ENCODE assay signal across 8 cellular contexts in the genomic region with DNA sequence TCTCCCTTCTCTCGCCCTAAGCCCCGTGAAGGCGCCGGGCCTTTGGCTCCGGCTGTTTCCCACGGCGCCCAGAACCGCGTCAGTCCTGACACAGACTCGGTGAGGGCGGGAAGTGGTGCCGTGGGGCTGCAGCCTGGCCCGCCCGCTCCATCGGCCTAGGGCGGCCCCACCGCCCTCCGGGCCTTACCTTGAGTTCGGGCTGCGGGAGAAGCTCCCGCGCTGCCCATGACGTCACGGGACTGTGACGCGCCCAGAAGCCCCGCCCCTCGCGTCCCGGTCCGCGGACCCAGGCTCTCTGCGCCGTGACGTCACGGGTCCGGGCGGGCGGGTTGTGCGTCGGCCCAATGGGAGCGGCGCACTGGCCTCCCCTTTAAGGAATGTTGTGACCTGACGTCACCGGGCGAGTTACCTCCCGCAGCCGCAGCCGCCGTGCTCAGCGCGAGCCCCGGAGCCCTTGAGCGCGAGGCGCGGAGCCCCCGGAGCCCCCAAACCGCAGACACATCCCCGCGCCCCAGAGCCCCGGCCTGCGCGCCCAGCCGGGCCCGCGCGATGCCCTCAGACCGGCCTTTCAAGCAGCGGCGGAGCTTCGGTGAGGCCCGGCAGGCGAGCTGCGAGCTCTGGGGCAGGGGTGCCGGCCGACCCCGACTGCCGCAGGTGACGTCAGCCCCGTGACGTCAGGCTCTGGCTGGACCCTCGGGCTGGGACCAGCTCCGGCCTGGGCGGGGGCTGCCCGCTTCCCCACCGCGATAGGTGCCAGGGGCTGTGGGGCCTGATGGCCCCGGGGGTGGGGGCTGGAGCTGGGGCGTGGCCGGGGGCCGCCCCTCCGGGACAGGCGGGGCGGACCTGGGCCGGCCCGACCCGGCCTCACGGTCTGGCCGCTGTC. TPM values are rescaled to one million over a fixed set of nuclear protein-coding genes. Genes with fewer than 3 reads are reported as not detected.
DNase-seq lines count a peak whose midpoint lies in the region; ATAC-seq, FAIRE-seq and TF ChIP-seq lines count a peak whose summit lies in the region.

A gene (plus strand): TSS at position 399 of the 883 bp plus-strand sequence. CDS start 151 bp downstream, at position 550.

- H2AFZ ChIP-seq in endothelial cell of umbilical vein (ENCODE audit: low read depth, low read length) = peak within 1 kb of the TSS; percentile 83

- H3K4me2 ChIP-seq in BLaER1 treated with 17β-estradiol and CSF1 and Interleukin-3, amounts not matched to agents 10 nM and 100 nM = peak within 1 kb of the TSS; percentile 56 to 80 (median 64)
- peak within 1 kb of the TSS; percentile 46 for H3K4me2 ChIP-seq in endothelial cell of umbilical vein (ENCODE audit: insufficient read depth, low read length)

- TF ChIP-seq CTCF in endothelial cell of umbilical vein (IDR thresholded peaks at IDR 0.05; ENCODE audit: extremely low read depth in 1 of 2, insufficient read depth in 1 of 2, low read depth in 1 of 2, low read length in 2 of 2) = no peak

- BruUV-seq in endothelial cell of umbilical vein (replicated peaks; lab: Mats Ljungman, UMichigan) = no TSS peak

- H3K9me1 ChIP-seq in endothelial cell of umbilical vein (replicated peaks; ENCODE audit: control insufficient read depth, extremely low read depth, insufficient read depth, low read length) = no peaks in the 10 kb centered on the region

- 6 to 7% methylated on average over 80 to 91 of the region's 100 CpGs for WGBS in mesodermal cell (ENCODE audit: insufficient coverage in 2 of 2), 2 experiments

- H3K27ac ChIP-seq in BLaER1 treated with 17β-estradiol and CSF1 and Interleukin-3, amounts not matched to agents 10 nM and 100 nM = peak within 1 kb of the TSS in 3 of 11 experiments; percentile 32 to 44 (median 44); a peak in 4 of 22 replicates
- peak within 1 kb of the TSS; percentile 77 for H3K27ac ChIP-seq in endothelial cell of umbilical vein (ENCODE audit: insufficient read depth, low read depth, low read length)
- peak within 1 kb of the TSS; percentile 84 for H3K27ac ChIP-seq in mesodermal cell (ENCODE audit: low read depth, low read length, severe bottlenecking)

- H3K4me1 ChIP-seq in BLaER1 treated with 17β-estradiol and CSF1 and Interleukin-3, amounts not matched to agents 10 nM and 100 nM = peaks cover 0 to 3% (median 0%) of the 10 kb centered on the region in 10 experiments; a peak in 2 of 20 replicates
- H3K4me1 ChIP-seq in endothelial cell of umbilical vein (ENCODE audit: control insufficient read depth, extremely low read depth, insufficient read depth, low read length) = no peaks in the 10 kb centered on the region
- H3K4me1 ChIP-seq in mesodermal cell (ENCODE audit: control insufficient read depth, insufficient read depth, low read length, poor library complexity, severe bottlenecking) = no peaks in the 10 kb centered on the region

- TF ChIP-seq POLR2A in endothelial cell of umbilical vein (IDR thresholded peaks at IDR 0.05; ENCODE audit: low read depth, low read length) = no peak

- dilution Hi-C loops in endothelial cell of umbilical vein (cut with MboI; ENCODE audit: extremely low pct_ligation_motif_present, low sequenced_read_pairs) = no loop called here

- peaks cover 0 to 30% (median 14%) of the 10 kb centered on the region in 11 experiments; a peak in 12 of 22 replicates for H3K36me3 ChIP-seq in BLaER1 treated with 17β-estradiol and CSF1 and Interleukin-3, amounts not matched to agents 10 nM and 100 nM
- no peaks in the 10 kb centered on the region for H3K36me3 ChIP-seq in endothelial cell of umbilical vein (ENCODE audit: control insufficient read depth in 2 of 2, extremely low read depth in 1 of 2, insufficient read depth in 2 of 2, low read length in 2 of 2)
- no peaks in the 10 kb centered on the region for H3K36me3 ChIP-seq in mesodermal cell (ENCODE audit: control insufficient read depth, insufficient read depth, low read length)

- POLR2A ChIA-PET in endothelial cell of umbilical vein (lab: Charles Lee) = interaction anchor here (1.2 kb wide), 1 partner anchor 145 kb away, joined by 4 read pairs; a partner anchor contains a TSS

- FAIRE-seq in endothelial cell of umbilical vein (lab: Jason Lieb, UNC) = peak; percentile 89

- peaks cover 0 to 8% (median 0%) of the 10 kb centered on the region in 11 experiments; a peak in 2 of 22 replicates for H4K20me1 ChIP-seq in BLaER1 treated with 17β-estradiol and CSF1 and Interleukin-3, amounts not matched to agents 10 nM and 100 nM
- H4K20me1 ChIP-seq in endothelial cell of umbilical vein (replicated peaks; ENCODE audit: control insufficient read depth, extremely low read depth, insufficient read depth, low read length) = no peaks in the 10 kb centered on the region

- intact Hi-C loops in endothelial cell of umbilical vein (cut with micrococcal nuclease) = loop anchor here (2.0 kb wide), 1 partner anchor 150 kb away; no protein-coding TSS in a partner anchor

- DNase-seq in NCI-H2107 treated with DMSO at 0.1 percent for 48 hours (lab: John Stamatoyannopoulos, UW; ENCODE audit: unreplicated experiment) (peak; percentile 49), activated T-cell treated with anti-CD3 and anti-CD28 coated beads for 4 hours (peak; percentile 92), endothelial cell of umbilical vein (ENCODE audit: low read depth, low spot score) (peak; percentile 93), NCI-H510A treated with DMSO at 0.1 percent for 48 hours (lab: John Stamatoyannopoulos, UW) (no peak)
- peak; percentile 82 for DNase-seq in stimulated activated CD8-positive, alpha-beta memory T cell treated with anti-CD3 and anti-CD28 coated beads, Interleukin-12 subunit alpha, Interleukin-12 subunit beta, amount 100 ng/mL, for 24 hours (ENCODE audit: extremely low read depth)

- peaks cover 0 to 15% (median 12%) of the 10 kb centered on the region in 11 experiments; a peak in 15 of 22 replicates for H3K27me3 ChIP-seq in BLaER1 treated with 17β-estradiol and CSF1 and Interleukin-3, amounts not matched to agents 10 nM and 100 nM
- H3K27me3 ChIP-seq in endothelial cell of umbilical vein (ENCODE audit: control insufficient read depth in 2 of 2, insufficient read depth in 2 of 2, low read length in 2 of 2) = no peaks in the 10 kb centered on the region

- CTCF ChIA-PET in endothelial cell of umbilical vein (lab: Charles Lee) = interaction anchor here (0.7 to 3.1 kb wide), 11 partner anchors 13 to 368 kb away, joined by 3 to 10 read pairs (median 4); a partner anchor contains a TSS

- H3K4me3 ChIP-seq in BLaER1 treated with 17β-estradiol and CSF1 and Interleukin-3, amounts not matched to agents 10 nM and 100 nM = peak within 1 kb of the TSS; percentile 38 to 67 (median 52); a peak in 19 of 20 replicates
- peak within 1 kb of the TSS; percentile 60 to 92 (median 73) for H3K4me3 ChIP-seq in endothelial cell of umbilical vein (replicated peaks in 1 of 3; ENCODE audit: insufficient read depth in 1 of 3, low read depth in 1 of 3, low read length in 3 of 3)
- H3K4me3 ChIP-seq in mesodermal cell (ENCODE audit: extremely low read depth, insufficient read depth, low read length, poor library complexity, severe bottlenecking) = peak within 1 kb of the TSS; percentile 54

- H3K9ac ChIP-seq in BLaER1 treated with 17β-estradiol and CSF1 and Interleukin-3, amounts not matched to agents 10 nM and 100 nM = peak within 1 kb of the TSS in 10 of 11 experiments; percentile 46 to 72 (median 64); a peak in 20 of 22 replicates
- peak within 1 kb of the TSS; percentile 83 for H3K9ac ChIP-seq in endothelial cell of umbilical vein (replicated peaks; ENCODE audit: extremely low read depth, insufficient read depth, low read length)

- H3K79me2 ChIP-seq in endothelial cell of umbilical vein (ENCODE audit: control insufficient read depth, insufficient read depth, low read length) = no peaks in the 10 kb centered on the region

- no peaks in the 10 kb centered on the region for H3K9me3 ChIP-seq in BLaER1 treated with 17β-estradiol and CSF1 and Interleukin-3, amounts not matched to agents 10 nM and 100 nM (replicated peaks in 1 of 11)
- H3K9me3 ChIP-seq in endothelial cell of umbilical vein (replicated peaks; ENCODE audit: control insufficient read depth, insufficient read depth, low read length) = no peaks in the 10 kb centered on the region
- H3K9me3 ChIP-seq in mesodermal cell (ENCODE audit: control insufficient read depth, low read length) = no peaks in the 10 kb centered on the region

- peak; percentile 51 for ATAC-seq in GM21528 (IDR thresholded peaks at IDR 0.05; ENCODE audit: low FRiP score, unreplicated experiment)

TF ChIP-seq in endothelial cell of umbilical vein, 7 proteins besides CTCF, POLR2A, EP300 and RAD21:
- TF ChIP-seq POLR2AphosphoS5 (IDR thresholded peaks at IDR 0.05; ENCODE audit: insufficient read depth, low read depth, low read length) (peak; percentile 27), FOS (IDR thresholded peaks at IDR 0.05; ENCODE audit: borderline replicate concordance, insufficient read depth, low read length) (no peak)

RNA-seq across cellular contexts. Expression of the gene that starts here (rescaled TPM):
- total RNA-seq in endothelial cell of umbilical vein = 32.1 and 32.7 TPM in 2 replicates
- 39.8 and 54.1 TPM in 2 replicates for polyA plus RNA-seq in endothelial cell of umbilical vein
- polyA plus RNA-seq in endothelial cell of umbilical vein (2011; cell fraction: cytosol; rRNA removed) = 12.5 and 26.1 TPM in 2 replicates
- 75.2 and 90.4 TPM in 2 replicates for polyA plus RNA-seq in endothelial cell of umbilical vein (2011; cell fraction: nucleus; rRNA removed)
- polyA plus RNA-seq in endothelial cell of umbilical vein (2012) = 23.2 and 47.2 TPM in 2 replicates
- 5.8 and 6.9 TPM in 2 replicates for polyA minus RNA-seq in endothelial cell of umbilical vein
- not detected for polyA minus RNA-seq in endothelial cell of umbilical vein (2011; cell fraction: cytosol; rRNA and poly(A)+ RNA removed)
- polyA minus RNA-seq in endothelial cell of umbilical vein (2011; cell fraction: nucleus; rRNA and poly(A)+ RNA removed) = 7.1 and 25.6 TPM in 2 replicates
- polyA plus RNA-seq in mesodermal cell (2013, experiment 1 of 2) = 51.3 TPM
- 41.9 TPM for polyA plus RNA-seq in mesodermal cell (2013, experiment 2 of 2)
